ENCODE assay signal across 1 cellular context in genomic region chr6:28281288-28282064, GRCh38.
A peak's percentile ranks its signal among the peaks of the same experiment; 100 is the strongest.
TF ChIP-seq lines count a peak whose summit lies in the region.

TSS of gene PGBD1 (plus strand) at chr6:28281572. CDS start at chr6:28283814, 2,242 bp downstream.

TF ChIP-seq in WTC11, 78 proteins besides CTCF, POLR2A, EP300 and RAD21 (continued from another document and continues in another):
- TF ChIP-seq, protein P1, sequence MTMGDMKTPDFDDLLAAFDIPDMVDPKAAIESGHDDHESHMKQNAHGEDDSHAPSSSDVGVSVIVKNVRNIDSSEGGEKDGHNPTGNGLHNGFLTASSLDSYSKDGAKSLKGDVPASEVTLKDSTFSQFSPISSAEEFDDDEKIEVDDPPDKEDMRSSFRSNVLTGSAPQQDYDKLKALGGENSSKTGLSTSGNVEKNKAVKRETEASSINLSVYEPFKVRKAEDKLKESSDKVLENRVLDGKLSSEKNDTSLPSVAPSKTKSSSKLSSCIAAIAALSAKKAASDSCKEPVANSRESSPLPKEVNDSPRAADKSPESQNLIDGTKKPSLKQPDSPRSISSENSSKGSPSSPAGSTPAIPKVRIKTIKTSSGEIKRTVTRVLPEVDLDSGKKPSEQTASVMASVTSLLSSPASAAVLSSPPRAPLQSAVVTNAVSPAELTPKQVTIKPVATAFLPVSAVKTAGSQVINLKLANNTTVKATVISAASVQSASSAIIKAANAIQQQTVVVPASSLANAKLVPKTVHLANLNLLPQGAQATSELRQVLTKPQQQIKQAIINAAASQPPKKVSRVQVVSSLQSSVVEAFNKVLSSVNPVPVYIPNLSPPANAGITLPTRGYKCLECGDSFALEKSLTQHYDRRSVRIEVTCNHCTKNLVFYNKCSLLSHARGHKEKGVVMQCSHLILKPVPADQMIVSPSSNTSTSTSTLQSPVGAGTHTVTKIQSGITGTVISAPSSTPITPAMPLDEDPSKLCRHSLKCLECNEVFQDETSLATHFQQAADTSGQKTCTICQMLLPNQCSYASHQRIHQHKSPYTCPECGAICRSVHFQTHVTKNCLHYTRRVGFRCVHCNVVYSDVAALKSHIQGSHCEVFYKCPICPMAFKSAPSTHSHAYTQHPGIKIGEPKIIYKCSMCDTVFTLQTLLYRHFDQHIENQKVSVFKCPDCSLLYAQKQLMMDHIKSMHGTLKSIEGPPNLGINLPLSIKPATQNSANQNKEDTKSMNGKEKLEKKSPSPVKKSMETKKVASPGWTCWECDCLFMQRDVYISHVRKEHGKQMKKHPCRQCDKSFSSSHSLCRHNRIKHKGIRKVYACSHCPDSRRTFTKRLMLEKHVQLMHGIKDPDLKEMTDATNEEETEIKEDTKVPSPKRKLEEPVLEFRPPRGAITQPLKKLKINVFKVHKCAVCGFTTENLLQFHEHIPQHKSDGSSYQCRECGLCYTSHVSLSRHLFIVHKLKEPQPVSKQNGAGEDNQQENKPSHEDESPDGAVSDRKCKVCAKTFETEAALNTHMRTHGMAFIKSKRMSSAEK (CRISPR knock-in tag; IDR thresholded peaks at IDR 0.05; ENCODE audit: borderline replicate concordance), result no peak
- TF ChIP-seq, protein P2, sequence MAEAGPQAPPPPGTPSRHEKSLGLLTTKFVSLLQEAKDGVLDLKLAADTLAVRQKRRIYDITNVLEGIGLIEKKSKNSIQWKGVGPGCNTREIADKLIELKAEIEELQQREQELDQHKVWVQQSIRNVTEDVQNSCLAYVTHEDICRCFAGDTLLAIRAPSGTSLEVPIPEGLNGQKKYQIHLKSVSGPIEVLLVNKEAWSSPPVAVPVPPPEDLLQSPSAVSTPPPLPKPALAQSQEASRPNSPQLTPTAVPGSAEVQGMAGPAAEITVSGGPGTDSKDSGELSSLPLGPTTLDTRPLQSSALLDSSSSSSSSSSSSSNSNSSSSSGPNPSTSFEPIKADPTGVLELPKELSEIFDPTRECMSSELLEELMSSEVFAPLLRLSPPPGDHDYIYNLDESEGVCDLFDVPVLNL (CRISPR knock-in tag; IDR thresholded peaks at IDR 0.05; ENCODE audit: borderline replicate concordance, low read depth), result no peak
- no peak for TF ChIP-seq ZNF232 (CRISPR knock-in tag; IDR thresholded peaks at IDR 0.05)
- no peak for TF ChIP-seq JUN (CRISPR knock-in tag; IDR thresholded peaks at IDR 0.05)
- TF ChIP-seq, protein P3, sequence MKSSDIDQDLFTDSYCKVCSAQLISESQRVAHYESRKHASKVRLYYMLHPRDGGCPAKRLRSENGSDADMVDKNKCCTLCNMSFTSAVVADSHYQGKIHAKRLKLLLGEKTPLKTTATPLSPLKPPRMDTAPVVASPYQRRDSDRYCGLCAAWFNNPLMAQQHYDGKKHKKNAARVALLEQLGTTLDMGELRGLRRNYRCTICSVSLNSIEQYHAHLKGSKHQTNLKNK (CRISPR knock-in tag; IDR thresholded peaks at IDR 0.05), result no peak
- no peak for TF ChIP-seq ATF1 (CRISPR knock-in tag; IDR thresholded peaks at IDR 0.05)
- no peak for TF ChIP-seq OVOL2 (CRISPR knock-in tag; IDR thresholded peaks at IDR 0.05; ENCODE audit: borderline replicate concordance)
- no peak for TF ChIP-seq EMX1 (CRISPR knock-in tag; IDR thresholded peaks at IDR 0.05)
- no peak for TF ChIP-seq IRF1 (CRISPR knock-in tag; IDR thresholded peaks at IDR 0.05)
- no peak for TF ChIP-seq ZNF219 (CRISPR knock-in tag; IDR thresholded peaks at IDR 0.05; ENCODE audit: borderline replicate concordance)
- no peak for TF ChIP-seq JAZF1 (CRISPR knock-in tag; IDR thresholded peaks at IDR 0.05)
- no peak for TF ChIP-seq PREB (CRISPR knock-in tag; IDR thresholded peaks at IDR 0.05; ENCODE audit: borderline replicate concordance)
- no peak for TF ChIP-seq NFYB (CRISPR knock-in tag; conservative IDR thresholded peaks at IDR 0.05; ENCODE audit: low read depth)
- peak; percentile 26; the same call in 1 of the 2 replicates for TF ChIP-seq ZNF423 (CRISPR knock-in tag; IDR thresholded peaks at IDR 0.05)
- TF ChIP-seq SP1 (CRISPR knock-in tag; conservative IDR thresholded peaks at IDR 0.05), result peak; percentile 64
- 0 out of 2 replicates have a peak, but pooled peaks have one; percentile 23 for TF ChIP-seq NFE2L1 (CRISPR knock-in tag; IDR thresholded peaks at IDR 0.05)
- TF ChIP-seq, protein P4, sequence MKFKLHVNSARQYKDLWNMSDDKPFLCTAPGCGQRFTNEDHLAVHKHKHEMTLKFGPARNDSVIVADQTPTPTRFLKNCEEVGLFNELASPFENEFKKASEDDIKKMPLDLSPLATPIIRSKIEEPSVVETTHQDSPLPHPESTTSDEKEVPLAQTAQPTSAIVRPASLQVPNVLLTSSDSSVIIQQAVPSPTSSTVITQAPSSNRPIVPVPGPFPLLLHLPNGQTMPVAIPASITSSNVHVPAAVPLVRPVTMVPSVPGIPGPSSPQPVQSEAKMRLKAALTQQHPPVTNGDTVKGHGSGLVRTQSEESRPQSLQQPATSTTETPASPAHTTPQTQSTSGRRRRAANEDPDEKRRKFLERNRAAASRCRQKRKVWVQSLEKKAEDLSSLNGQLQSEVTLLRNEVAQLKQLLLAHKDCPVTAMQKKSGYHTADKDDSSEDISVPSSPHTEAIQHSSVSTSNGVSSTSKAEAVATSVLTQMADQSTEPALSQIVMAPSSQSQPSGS (CRISPR knock-in tag; IDR thresholded peaks at IDR 0.05; ENCODE audit: borderline replicate concordance, low read depth), result no peak
- TF ChIP-seq FOXK1 (CRISPR knock-in tag; IDR thresholded peaks at IDR 0.05), result 0 out of 2 replicates have a peak, but pooled peaks have one; percentile 39
- no peak for TF ChIP-seq ZNF425 (CRISPR knock-in tag; conservative IDR thresholded peaks at IDR 0.05)
- no peak for TF ChIP-seq TEAD4 (CRISPR knock-in tag; IDR thresholded peaks at IDR 0.05)
- TF ChIP-seq NR3C1 (CRISPR knock-in tag; conservative IDR thresholded peaks at IDR 0.05; ENCODE audit: low read depth), result no peak
- no peak for TF ChIP-seq NFATC4 (CRISPR knock-in tag; IDR thresholded peaks at IDR 0.05)
- no peak for TF ChIP-seq SMAD3 (CRISPR knock-in tag; IDR thresholded peaks at IDR 0.05; ENCODE audit: borderline replicate concordance)
- TF ChIP-seq, protein P5, sequence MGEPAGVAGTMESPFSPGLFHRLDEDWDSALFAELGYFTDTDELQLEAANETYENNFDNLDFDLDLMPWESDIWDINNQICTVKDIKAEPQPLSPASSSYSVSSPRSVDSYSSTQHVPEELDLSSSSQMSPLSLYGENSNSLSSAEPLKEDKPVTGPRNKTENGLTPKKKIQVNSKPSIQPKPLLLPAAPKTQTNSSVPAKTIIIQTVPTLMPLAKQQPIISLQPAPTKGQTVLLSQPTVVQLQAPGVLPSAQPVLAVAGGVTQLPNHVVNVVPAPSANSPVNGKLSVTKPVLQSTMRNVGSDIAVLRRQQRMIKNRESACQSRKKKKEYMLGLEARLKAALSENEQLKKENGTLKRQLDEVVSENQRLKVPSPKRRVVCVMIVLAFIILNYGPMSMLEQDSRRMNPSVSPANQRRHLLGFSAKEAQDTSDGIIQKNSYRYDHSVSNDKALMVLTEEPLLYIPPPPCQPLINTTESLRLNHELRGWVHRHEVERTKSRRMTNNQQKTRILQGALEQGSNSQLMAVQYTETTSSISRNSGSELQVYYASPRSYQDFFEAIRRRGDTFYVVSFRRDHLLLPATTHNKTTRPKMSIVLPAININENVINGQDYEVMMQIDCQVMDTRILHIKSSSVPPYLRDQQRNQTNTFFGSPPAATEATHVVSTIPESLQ (CRISPR knock-in tag; IDR thresholded peaks at IDR 0.05), result no peak
- TF ChIP-seq, protein P6, sequence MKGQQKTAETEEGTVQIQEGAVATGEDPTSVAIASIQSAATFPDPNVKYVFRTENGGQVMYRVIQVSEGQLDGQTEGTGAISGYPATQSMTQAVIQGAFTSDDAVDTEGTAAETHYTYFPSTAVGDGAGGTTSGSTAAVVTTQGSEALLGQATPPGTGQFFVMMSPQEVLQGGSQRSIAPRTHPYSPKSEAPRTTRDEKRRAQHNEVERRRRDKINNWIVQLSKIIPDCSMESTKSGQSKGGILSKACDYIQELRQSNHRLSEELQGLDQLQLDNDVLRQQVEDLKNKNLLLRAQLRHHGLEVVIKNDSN (CRISPR knock-in tag; IDR thresholded peaks at IDR 0.05), result no peak
- TF ChIP-seq GABPB1 (CRISPR knock-in tag; IDR thresholded peaks at IDR 0.05), result peak; percentile 20; the same call in 1 of the 2 replicates
- TF ChIP-seq MYBL2 (CRISPR knock-in tag; IDR thresholded peaks at IDR 0.05), result peak; percentile 58; the same call in 1 of the 2 replicates
- TF ChIP-seq FOXP1 (CRISPR knock-in tag; IDR thresholded peaks at IDR 0.05; ENCODE audit: borderline replicate concordance), result peak; percentile 60; the same call in 1 of the 2 replicates
- TF ChIP-seq STAT6 (CRISPR knock-in tag; conservative IDR thresholded peaks at IDR 0.05; ENCODE audit: low read depth), result no peak
- TF ChIP-seq, protein P7, sequence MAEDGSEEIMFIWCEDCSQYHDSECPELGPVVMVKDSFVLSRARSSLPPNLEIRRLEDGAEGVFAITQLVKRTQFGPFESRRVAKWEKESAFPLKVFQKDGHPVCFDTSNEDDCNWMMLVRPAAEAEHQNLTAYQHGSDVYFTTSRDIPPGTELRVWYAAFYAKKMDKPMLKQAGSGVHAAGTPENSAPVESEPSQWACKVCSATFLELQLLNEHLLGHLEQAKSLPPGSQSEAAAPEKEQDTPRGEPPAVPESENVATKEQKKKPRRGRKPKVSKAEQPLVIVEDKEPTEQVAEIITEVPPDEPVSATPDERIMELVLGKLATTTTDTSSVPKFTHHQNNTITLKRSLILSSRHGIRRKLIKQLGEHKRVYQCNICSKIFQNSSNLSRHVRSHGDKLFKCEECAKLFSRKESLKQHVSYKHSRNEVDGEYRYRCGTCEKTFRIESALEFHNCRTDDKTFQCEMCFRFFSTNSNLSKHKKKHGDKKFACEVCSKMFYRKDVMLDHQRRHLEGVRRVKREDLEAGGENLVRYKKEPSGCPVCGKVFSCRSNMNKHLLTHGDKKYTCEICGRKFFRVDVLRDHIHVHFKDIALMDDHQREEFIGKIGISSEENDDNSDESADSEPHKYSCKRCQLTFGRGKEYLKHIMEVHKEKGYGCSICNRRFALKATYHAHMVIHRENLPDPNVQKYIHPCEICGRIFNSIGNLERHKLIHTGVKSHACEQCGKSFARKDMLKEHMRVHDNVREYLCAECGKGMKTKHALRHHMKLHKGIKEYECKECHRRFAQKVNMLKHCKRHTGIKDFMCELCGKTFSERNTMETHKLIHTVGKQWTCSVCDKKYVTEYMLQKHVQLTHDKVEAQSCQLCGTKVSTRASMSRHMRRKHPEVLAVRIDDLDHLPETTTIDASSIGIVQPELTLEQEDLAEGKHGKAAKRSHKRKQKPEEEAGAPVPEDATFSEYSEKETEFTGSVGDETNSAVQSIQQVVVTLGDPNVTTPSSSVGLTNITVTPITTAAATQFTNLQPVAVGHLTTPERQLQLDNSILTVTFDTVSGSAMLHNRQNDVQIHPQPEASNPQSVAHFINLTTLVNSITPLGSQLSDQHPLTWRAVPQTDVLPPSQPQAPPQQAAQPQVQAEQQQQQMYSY (CRISPR knock-in tag; IDR thresholded peaks at IDR 0.05), result no peak
- TF ChIP-seq, protein P8, sequence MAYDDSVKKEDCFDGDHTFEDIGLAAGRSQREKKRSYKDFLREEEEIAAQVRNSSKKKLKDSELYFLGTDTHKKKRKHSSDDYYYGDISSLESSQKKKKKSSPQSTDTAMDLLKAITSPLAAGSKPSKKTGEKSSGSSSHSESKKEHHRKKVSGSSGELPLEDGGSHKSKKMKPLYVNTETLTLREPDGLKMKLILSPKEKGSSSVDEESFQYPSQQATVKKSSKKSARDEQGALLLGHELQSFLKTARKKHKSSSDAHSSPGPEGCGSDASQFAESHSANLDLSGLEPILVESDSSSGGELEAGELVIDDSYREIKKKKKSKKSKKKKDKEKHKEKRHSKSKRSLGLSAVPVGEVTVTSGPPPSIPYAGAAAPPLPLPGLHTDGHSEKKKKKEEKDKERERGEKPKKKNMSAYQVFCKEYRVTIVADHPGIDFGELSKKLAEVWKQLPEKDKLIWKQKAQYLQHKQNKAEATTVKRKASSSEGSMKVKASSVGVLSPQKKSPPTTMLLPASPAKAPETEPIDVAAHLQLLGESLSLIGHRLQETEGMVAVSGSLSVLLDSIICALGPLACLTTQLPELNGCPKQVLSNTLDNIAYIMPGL (CRISPR knock-in tag; IDR thresholded peaks at IDR 0.05), result peak; percentile 78; the same call in 1 of the 2 replicates
